ENCODE assay signal across 18 cellular contexts in genomic region chr15:90887037-90887481, GRCh38. TPM values are rescaled to one million over a fixed set of nuclear protein-coding genes. Genes with fewer than 3 reads are reported as not detected.
A peak's percentile ranks its signal among the peaks of the same experiment; 100 is the strongest.
DNase-seq lines count a peak whose midpoint lies in the region; ATAC-seq and TF ChIP-seq lines count a peak whose summit lies in the region.
"Had no signal": no experiment of that assay in that cellular context is flagged by ENCODE, and none has a peak within 500 bp of the region (broad histone marks: within the 10 kb centered on the region; RNA-seq: fewer than 3 reads in every experiment).

No MANE protein-coding gene starts in this region.

- no peak overlapping the region for H2BK120ac ChIP-seq in mesenchymal stem cell (ENCODE audit: low read depth, low read length)

- no peak overlapping the region for H2BK12ac ChIP-seq in mesenchymal stem cell (ENCODE audit: low read length in 2 of 2)

- H3K18ac ChIP-seq in mesenchymal stem cell (ENCODE audit: low read depth in 1 of 2, low read length in 2 of 2): no peak overlapping the region

- no peak for ATAC-seq in right cardiac atrium
- ATAC-seq in Right ventricle myocardium superior (ENCODE audit: poor library complexity): no peak
- ATAC-seq in stimulated activated naive CD8-positive, alpha-beta T cell treated with anti-CD3 and anti-CD28 coated beads, Interleukin-15, amount 100 ng/mL, for 72 hours: no peak
- no peak for ATAC-seq in GM21367 (IDR thresholded peaks at IDR 0.05; ENCODE audit: unreplicated experiment)
- ATAC-seq: PC-3 had no signal

- no peak for TF ChIP-seq CTCF in tibial nerve (IDR thresholded peaks at IDR 0.05)

- no peak overlapping the region for H3K23ac ChIP-seq in mesenchymal stem cell (ENCODE audit: low read length in 2 of 2)

- H3K4me3 ChIP-seq in right cardiac atrium (ENCODE audit: low read length) (no peak overlapping the region), mesenchymal stem cell (ENCODE audit: insufficient read depth in 1 of 2, low read depth in 1 of 2, low read length in 2 of 2) (no peak overlapping the region), tibial nerve (no peak overlapping the region)
- H3K4me3 ChIP-seq: BLaER1, SJCRH30 had no signal

- H3K4me1 Mint-ChIP-seq in activated T-helper 1 cell treated with anti-CD3 and anti-CD28 coated beads, Interleukin-12 subunit alpha, Interleukin-12 subunit beta, Interleukin-2, Interleukin-4 antibody, amounts not matched to agents 30 ng/mL and 10 ng/mL and 1 ng/mL, durations not matched to agents 14 hours and 24 hours and 36 hours (ENCODE audit: low read depth): peaks cover 50% of the 10 kb centered on the region
- H3K4me1 Mint-ChIP-seq in stimulated activated naive CD8-positive, alpha-beta T cell treated with anti-CD3 and anti-CD28 coated beads, Interleukin-15, amount 100 ng/mL, for 72 hours: peaks cover 45% of the 10 kb centered on the region

- H3K14ac ChIP-seq in mesenchymal stem cell (ENCODE audit: low read length in 2 of 2): no peak overlapping the region

- H3K27me3 ChIP-seq in right cardiac atrium (ENCODE audit: control insufficient read depth, insufficient read depth) (no peaks in the 10 kb centered on the region), mesenchymal stem cell (ENCODE audit: control insufficient read depth in 1 of 2, insufficient read depth in 1 of 2, low read length in 2 of 2) (no peaks in the 10 kb centered on the region), tibial nerve (no peaks in the 10 kb centered on the region)
- H3K27me3 ChIP-seq: BLaER1 had no signal

- H3K4ac ChIP-seq in mesenchymal stem cell (ENCODE audit: low read depth in 1 of 2, low read length in 2 of 2): no peak overlapping the region

- H4K91ac ChIP-seq in mesenchymal stem cell (ENCODE audit: low read length): no peak overlapping the region

- H2AFZ ChIP-seq in mesenchymal stem cell (ENCODE audit: low read depth, low read length): no peak overlapping the region

- no peaks in the 10 kb centered on the region for H3K27me3 Mint-ChIP-seq in activated T-helper 1 cell treated with anti-CD3 and anti-CD28 coated beads, Interleukin-12 subunit alpha, Interleukin-12 subunit beta, Interleukin-2, Interleukin-4 antibody, amounts not matched to agents 30 ng/mL and 10 ng/mL and 1 ng/mL, durations not matched to agents 14 hours and 24 hours and 36 hours (ENCODE audit: insufficient read depth)
- peaks cover 9% of the 10 kb centered on the region for H3K27me3 Mint-ChIP-seq in stimulated activated naive CD8-positive, alpha-beta T cell treated with anti-CD3 and anti-CD28 coated beads, Interleukin-15, amount 100 ng/mL, for 72 hours

- H3K36me3 Mint-ChIP-seq in activated T-helper 1 cell treated with anti-CD3 and anti-CD28 coated beads, Interleukin-12 subunit alpha, Interleukin-12 subunit beta, Interleukin-2, Interleukin-4 antibody, amounts not matched to agents 30 ng/mL and 10 ng/mL and 1 ng/mL, durations not matched to agents 14 hours and 24 hours and 36 hours (ENCODE audit: low read depth): peaks cover 37% of the 10 kb centered on the region

- H3K79me1 ChIP-seq in mesenchymal stem cell (replicated peaks; ENCODE audit: low read length, poor library complexity, severe bottlenecking): peaks cover 12% of the 10 kb centered on the region

- H3K27ac ChIP-seq in right cardiac atrium (ENCODE audit: low read length) (no peak overlapping the region), mesenchymal stem cell (ENCODE audit: low read length, poor library complexity, severe bottlenecking) (no peak overlapping the region), tibial nerve (peak overlapping the region in 3 of 4 donors; percentile 95 to 98 (median 97))
- H3K27ac ChIP-seq: SJCRH30 had no signal

- no peaks in the 10 kb centered on the region for H3K9me3 Mint-ChIP-seq in activated T-helper 1 cell treated with anti-CD3 and anti-CD28 coated beads, Interleukin-12 subunit alpha, Interleukin-12 subunit beta, Interleukin-2, Interleukin-4 antibody, amounts not matched to agents 30 ng/mL and 10 ng/mL and 1 ng/mL, durations not matched to agents 14 hours and 24 hours and 36 hours
- H3K9me3 Mint-ChIP-seq in stimulated activated naive CD8-positive, alpha-beta T cell treated with anti-CD3 and anti-CD28 coated beads, Interleukin-15, amount 100 ng/mL, for 72 hours: no peaks in the 10 kb centered on the region

- H3K4me1 ChIP-seq in right cardiac atrium (ENCODE audit: control insufficient read depth, insufficient read depth, low read length) (peaks cover 4% of the 10 kb centered on the region), mesenchymal stem cell (ENCODE audit: control insufficient read depth, insufficient read depth, low read depth, low read length) (peaks cover 33% of the 10 kb centered on the region), tibial nerve (peaks cover 0 to 53% (median 34%) of the 10 kb centered on the region in 4 donors)

- TF ChIP-seq EP300 in tibial nerve (IDR thresholded peaks at IDR 0.05): no peak

- H3K4me2 ChIP-seq in mesenchymal stem cell (ENCODE audit: low read length, poor library complexity, severe bottlenecking): no peak overlapping the region

- H2AK5ac ChIP-seq in mesenchymal stem cell (ENCODE audit: low read length, severe bottlenecking): no peak overlapping the region

- no peak overlapping the region for H2BK5ac ChIP-seq in mesenchymal stem cell (ENCODE audit: low read depth, low read length, poor library complexity, severe bottlenecking)

- H2BK15ac ChIP-seq in mesenchymal stem cell (ENCODE audit: low read depth, poor library complexity, severe bottlenecking): no peak overlapping the region

- no peak overlapping the region for H4K8ac ChIP-seq in mesenchymal stem cell (ENCODE audit: low read length)

- peak in 2 of 3 donors; percentile 10 to 42 for DNase-seq in right cardiac atrium
- no peak for DNase-seq in Right ventricle myocardium superior
- no peak for DNase-seq in activated T-helper 1 cell treated with anti-CD3 and anti-CD28 coated beads, Interleukin-12 subunit alpha, Interleukin-12 subunit beta, Interleukin-2, Interleukin-4 antibody, amounts not matched to agents 30 ng/mL and 10 ng/mL and 1 ng/mL, durations not matched to agents 14 hours and 24 hours and 36 hours (ENCODE audit: low spot score)
- no peak for DNase-seq in mesenchymal stem cell
- DNase-seq in tibial nerve (ENCODE audit: low spot score in 2 of 2): no peak
- no peak for DNase-seq in stimulated activated naive CD8-positive, alpha-beta T cell treated with anti-CD3 and anti-CD28 coated beads, Interleukin-15, amount 100 ng/mL, for 72 hours
- no peak for DNase-seq in SIG-M5 (lab: John Stamatoyannopoulos, UW)
- DNase-seq: GOT3, KBM-7, NCI-H1417, NCI-H187 treated with DMSO at 0.1 percent for 48 hours, NCI-H345, NCI-H524 treated with DMSO at 0.1 percent for 48 hours, PC-3, RPMI8226, SJCRH30 had no signal

- TF ChIP-seq POLR2A in tibial nerve (IDR thresholded peaks at IDR 0.05): no peak

- intact Hi-C loops in right cardiac atrium (cut with DNase I) (loop anchor here in 3 of 4 donors (5.0 to 10.0 kb wide), 3 partner anchors 170 to 240 kb away; partner anchors contain the start of gene BLM (in 2 of the 3)), Right ventricle myocardium superior (cut with DNase I) (no loop called here)
- intact Hi-C loops in activated T-helper 1 cell treated with anti-CD3 and anti-CD28 coated beads, Interleukin-12 subunit alpha, Interleukin-12 subunit beta, Interleukin-2, Interleukin-4 antibody, amounts not matched to agents 30 ng/mL and 10 ng/mL and 1 ng/mL, durations not matched to agents 14 hours and 24 hours and 36 hours (cut with micrococcal nuclease): loop anchor here (5.0 to 10.0 kb wide), 3 partner anchors 45 to 392 kb away; partner anchors contain the start of gene HDDC3

- H3K9ac ChIP-seq in mesenchymal stem cell (ENCODE audit: low read length): peak overlapping the region; percentile 93
- H3K9ac ChIP-seq: BLaER1 had no signal

- no peaks in the 10 kb centered on the region for H3K9me3 ChIP-seq in right cardiac atrium (ENCODE audit: control insufficient read depth, low read length)
- no peaks in the 10 kb centered on the region for H3K9me3 ChIP-seq in mesenchymal stem cell (ENCODE audit: control insufficient read depth, low read length)
- no peaks in the 10 kb centered on the region for H3K9me3 ChIP-seq in tibial nerve
- H3K9me3 ChIP-seq: BLaER1, SJCRH30 had no signal

- no peak overlapping the region for H3K4me3 Mint-ChIP-seq in activated T-helper 1 cell treated with anti-CD3 and anti-CD28 coated beads, Interleukin-12 subunit alpha, Interleukin-12 subunit beta, Interleukin-2, Interleukin-4 antibody, amounts not matched to agents 30 ng/mL and 10 ng/mL and 1 ng/mL, durations not matched to agents 14 hours and 24 hours and 36 hours
- no peak overlapping the region for H3K4me3 Mint-ChIP-seq in stimulated activated naive CD8-positive, alpha-beta T cell treated with anti-CD3 and anti-CD28 coated beads, Interleukin-15, amount 100 ng/mL, for 72 hours

- H3K36me3 ChIP-seq in mesenchymal stem cell (ENCODE audit: control insufficient read depth in 1 of 2, insufficient read depth in 2 of 2, low read depth in 1 of 2, low read length in 2 of 2): peaks cover 45 to 49% of the 10 kb centered on the region in 2 experiments
- H3K36me3 ChIP-seq in tibial nerve: peaks cover 0 to 63% (median 7%) of the 10 kb centered on the region in 3 donors
- H3K36me3 ChIP-seq: SJCRH30 had no signal

- peak overlapping the region; percentile 78 for H3K27ac Mint-ChIP-seq in activated T-helper 1 cell treated with anti-CD3 and anti-CD28 coated beads, Interleukin-12 subunit alpha, Interleukin-12 subunit beta, Interleukin-2, Interleukin-4 antibody, amounts not matched to agents 30 ng/mL and 10 ng/mL and 1 ng/mL, durations not matched to agents 14 hours and 24 hours and 36 hours
- H3K27ac Mint-ChIP-seq in stimulated activated naive CD8-positive, alpha-beta T cell treated with anti-CD3 and anti-CD28 coated beads, Interleukin-15, amount 100 ng/mL, for 72 hours: no peak overlapping the region

- WGBS in right cardiac atrium: 92% methylated on average over 13 of the region's 13 CpGs
- 94% methylated on average over 13 of the region's 13 CpGs for WGBS in mesenchymal stem cell
- WGBS in tibial nerve, 2 donors: 90 to 91% methylated on average over 12 to 13 of the region's 13 CpGs

RNA-seq across cellular contexts. Expression of gene FES, which starts 2.8 kb away (rescaled TPM):
- total RNA-seq in right cardiac atrium (10 to 100 TPM; 15.6 to 21.0 (median 18.0) TPM), Right ventricle myocardium superior (17.1 TPM), tibial nerve (100 to 1,000 TPM in 1 of 4 donors, 10 to 100 TPM in 3; 62.0 to 183 (median 72.1) TPM)
- polyA plus RNA-seq in right cardiac atrium: 17.6 TPM
- total RNA-seq in activated T-helper 1 cell treated with anti-CD3 and anti-CD28 coated beads, Interleukin-12 subunit alpha, Interleukin-12 subunit beta, Interleukin-2, Interleukin-4 antibody, amounts not matched to agents 30 ng/mL and 10 ng/mL and 1 ng/mL, durations not matched to agents 14 hours and 24 hours and 36 hours: 45.4 and 57.1 TPM in 2 replicates
- 5.5 TPM for polyA plus RNA-seq in mesenchymal stem cell (2013, experiment 1 of 2)
- 5.3 TPM for polyA plus RNA-seq in mesenchymal stem cell (2013, experiment 2 of 2)

RNA-seq across cellular contexts. Expression of gene MAN2A2, which starts 16.0 kb away (rescaled TPM):
- total RNA-seq in right cardiac atrium (100 to 1,000 TPM in 2 of 4 donors, 10 to 100 TPM in 2; 75.9 to 118 (median 93.4) TPM), Right ventricle myocardium superior (130 TPM), tibial nerve (100 to 1,000 TPM in 3 of 4 donors, 10 to 100 TPM in 1; 83.5 to 178 (median 128) TPM)
- 41.6 TPM for polyA plus RNA-seq in right cardiac atrium
- 228 and 239 TPM in 2 replicates for total RNA-seq in activated T-helper 1 cell treated with anti-CD3 and anti-CD28 coated beads, Interleukin-12 subunit alpha, Interleukin-12 subunit beta, Interleukin-2, Interleukin-4 antibody, amounts not matched to agents 30 ng/mL and 10 ng/mL and 1 ng/mL, durations not matched to agents 14 hours and 24 hours and 36 hours
- polyA plus RNA-seq in mesenchymal stem cell (2013, experiment 1 of 2): 23.9 TPM
- polyA plus RNA-seq in mesenchymal stem cell (2013, experiment 2 of 2): 23.2 TPM

RNA-seq across cellular contexts. Expression of gene FURIN, which starts 18.7 kb away (rescaled TPM):
- total RNA-seq in right cardiac atrium: 10 to 100 TPM; 57.4 to 69.0 (median 60.8) TPM
- polyA plus RNA-seq in right cardiac atrium: 60.1 TPM
- total RNA-seq in Right ventricle myocardium superior: 45.0 TPM
- 530 and 545 TPM in 2 replicates for total RNA-seq in activated T-helper 1 cell treated with anti-CD3 and anti-CD28 coated beads, Interleukin-12 subunit alpha, Interleukin-12 subunit beta, Interleukin-2, Interleukin-4 antibody, amounts not matched to agents 30 ng/mL and 10 ng/mL and 1 ng/mL, durations not matched to agents 14 hours and 24 hours and 36 hours
- 58.9 TPM for polyA plus RNA-seq in mesenchymal stem cell (2013, experiment 1 of 2)
- 58.5 TPM for polyA plus RNA-seq in mesenchymal stem cell (2013, experiment 2 of 2)
- 10 to 100 TPM; 28.7 to 71.1 (median 42.4) TPM for total RNA-seq in tibial nerve

RNA-seq across cellular contexts. Expression of gene HDDC3, which starts 45.3 kb away (rescaled TPM):
- total RNA-seq in right cardiac atrium: 10 to 100 TPM; 13.5 to 17.7 (median 17.0) TPM
- polyA plus RNA-seq in right cardiac atrium: 22.2 TPM
- 15.5 TPM for total RNA-seq in Right ventricle myocardium superior
- 38.8 and 39.0 TPM in 2 replicates for total RNA-seq in activated T-helper 1 cell treated with anti-CD3 and anti-CD28 coated beads, Interleukin-12 subunit alpha, Interleukin-12 subunit beta, Interleukin-2, Interleukin-4 antibody, amounts not matched to agents 30 ng/mL and 10 ng/mL and 1 ng/mL, durations not matched to agents 14 hours and 24 hours and 36 hours
- 7.3 TPM for polyA plus RNA-seq in mesenchymal stem cell (2013, experiment 1 of 2)
- polyA plus RNA-seq in mesenchymal stem cell (2013, experiment 2 of 2): 7.2 TPM
- 10 to 100 TPM; 16.5 to 22.5 (median 18.7) TPM for total RNA-seq in tibial nerve

RNA-seq across cellular contexts. Expression of gene UNC45A, which starts 48.0 kb away (rescaled TPM):
- total RNA-seq in right cardiac atrium: 10 to 100 TPM; 26.2 to 32.8 (median 29.9) TPM
- 24.0 TPM for polyA plus RNA-seq in right cardiac atrium
- total RNA-seq in Right ventricle myocardium superior: 26.5 TPM
- total RNA-seq in activated T-helper 1 cell treated with anti-CD3 and anti-CD28 coated beads, Interleukin-12 subunit alpha, Interleukin-12 subunit beta, Interleukin-2, Interleukin-4 antibody, amounts not matched to agents 30 ng/mL and 10 ng/mL and 1 ng/mL, durations not matched to agents 14 hours and 24 hours and 36 hours: 60.5 and 68.6 TPM in 2 replicates
- 30.4 TPM for polyA plus RNA-seq in mesenchymal stem cell (2013, experiment 1 of 2)
- 28.6 TPM for polyA plus RNA-seq in mesenchymal stem cell (2013, experiment 2 of 2)
- 10 to 100 TPM; 47.7 to 64.2 (median 58.4) TPM for total RNA-seq in tibial nerve

Comparison
In these comparisons a context has a peak if more than half of its experiments do, and no peak if none do; other contexts are left out.
1. DNase-seq: peak in right cardiac atrium (2 of 3); none in Right ventricle myocardium superior (single experiment), activated T-helper 1 cell treated with anti-CD3 and anti-CD28 coated beads, Interleukin-12 subunit alpha, Interleukin-12 subunit beta, Interleukin-2, Interleukin-4 antibody, amounts not matched to agents 30 ng/mL and 10 ng/mL and 1 ng/mL, durations not matched to agents 14 hours and 24 hours and 36 hours (single experiment), mesenchymal stem cell (single experiment), tibial nerve (0 of 2), stimulated activated naive CD8-positive, alpha-beta T cell treated with anti-CD3 and anti-CD28 coated beads, Interleukin-15, amount 100 ng/mL, for 72 hours (0 of 2) and SIG-M5 (single experiment).
2. H3K27ac ChIP-seq: peak in tibial nerve (3 of 4); none in right cardiac atrium (single experiment) and mesenchymal stem cell (single experiment).